Comparison of ENCODE assay signal across 1 cellular context in genomic region chrX:136802515-136802914, GRCh38.
TF ChIP-seq lines count a peak whose summit lies in the region.

No MANE protein-coding gene starts in this region.

TF ChIP-seq in A549, 52 proteins besides CTCF, POLR2A, EP300 and RAD21 (continued from another document):
- TF ChIP-seq MAX (IDR thresholded peaks at IDR 0.05) = no peak
- no peak for TF ChIP-seq MAFK (IDR thresholded peaks at IDR 0.05; ENCODE audit: partially characterized antibody)
- TF ChIP-seq HOXB13 (CRISPR knock-in tag; IDR thresholded peaks at IDR 0.05; ENCODE audit: low read depth) = no peak
- TF ChIP-seq PHF8 (IDR thresholded peaks at IDR 0.05; ENCODE audit: borderline replicate concordance, low read depth) = no peak
- TF ChIP-seq ZC3H11A (IDR thresholded peaks at IDR 0.05) = no peak
- TF ChIP-seq JUNB (IDR thresholded peaks at IDR 0.05) = no peak
- no peak for TF ChIP-seq MAZ (IDR thresholded peaks at IDR 0.05; ENCODE audit: borderline replicate concordance, low read depth, low read length)
- no peak for TF ChIP-seq ZNF302 (CRISPR knock-in tag; IDR thresholded peaks at IDR 0.05)
- no peak for TF ChIP-seq BCL3 (IDR thresholded peaks at IDR 0.05)
